In the genomic region with DNA sequence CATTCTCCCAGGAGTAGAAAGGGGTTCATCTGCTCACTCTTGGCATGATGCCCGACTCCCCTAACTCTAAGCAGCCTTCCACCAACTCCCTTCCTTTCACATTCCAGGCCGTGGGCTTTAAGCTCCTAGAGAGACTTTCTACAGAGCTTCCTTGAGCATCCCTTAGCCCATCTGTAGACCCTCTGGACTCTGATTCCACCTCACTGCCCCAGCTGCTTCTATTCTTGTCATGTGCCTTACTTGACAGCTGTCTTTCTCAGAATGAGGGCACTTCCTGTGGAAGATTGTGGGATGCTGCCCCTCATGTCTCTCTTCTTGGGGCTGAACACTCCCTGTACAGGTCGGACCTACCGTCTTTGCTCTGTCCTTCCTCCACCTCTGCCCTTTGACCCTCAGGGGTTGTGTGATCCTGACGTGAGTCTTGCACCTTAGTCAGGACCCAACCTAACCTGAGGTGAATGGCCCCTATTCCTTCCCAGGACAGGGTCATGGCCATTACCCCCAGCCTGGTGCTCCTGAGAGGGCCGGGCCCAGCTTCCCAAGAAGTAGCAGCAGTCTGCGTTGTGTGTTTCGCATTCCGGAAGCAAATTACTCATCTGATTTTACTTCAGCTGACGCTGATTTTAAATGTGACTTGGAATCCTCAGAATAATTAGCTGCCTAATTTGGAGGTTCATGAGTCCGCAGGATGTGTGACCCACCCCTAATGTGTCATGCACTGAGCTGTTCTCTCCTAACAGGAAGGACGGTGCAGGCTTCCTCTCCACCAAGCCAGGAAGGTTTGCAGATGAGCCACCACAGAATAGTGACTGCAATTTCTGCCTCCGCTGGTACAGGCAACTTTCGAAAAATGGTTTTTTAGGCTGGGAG, we compare ENCODE assay signal across 8 cellular contexts. TPM values are rescaled to one million over a fixed set of nuclear protein-coding genes. Genes with fewer than 3 reads are reported as not detected.
DNase-seq lines count a peak whose midpoint lies in the region; TF ChIP-seq lines count a peak whose summit lies in the region.

No MANE protein-coding gene starts in this region.

- WGBS in smooth muscle cell (ENCODE audit: low lambda C conversion rate): 64% methylated on average over 14 of the region's 14 CpGs

- peak overlapping the region; percentile 64 for H3K27ac ChIP-seq in effector memory CD4-positive, alpha-beta T cell (ENCODE audit: insufficient read depth, low read length, poor library complexity, severe bottlenecking)
- peak overlapping the region; percentile 62 for H3K27ac ChIP-seq in smooth muscle cell (ENCODE audit: low read depth)

- no peaks in the 10 kb centered on the region for H3K27me3 ChIP-seq in effector memory CD4-positive, alpha-beta T cell (replicated peaks; ENCODE audit: control insufficient read depth, insufficient read depth, low read length, poor library complexity, severe bottlenecking)
- no peaks in the 10 kb centered on the region for H3K27me3 ChIP-seq in smooth muscle cell (ENCODE audit: low read depth)

- H3K9me3 ChIP-seq in effector memory CD4-positive, alpha-beta T cell (ENCODE audit: control insufficient read depth, low read length): no peaks in the 10 kb centered on the region
- H3K9me3 ChIP-seq in smooth muscle cell (replicated peaks; ENCODE audit: low read depth): no peaks in the 10 kb centered on the region

- peak overlapping the region; percentile 27 for H3K4me2 ChIP-seq in smooth muscle cell

- peaks cover 58% of the 10 kb centered on the region for H3K4me1 ChIP-seq in effector memory CD4-positive, alpha-beta T cell (ENCODE audit: control insufficient read depth, insufficient read depth, low read length, poor library complexity, severe bottlenecking)
- H3K4me1 ChIP-seq in smooth muscle cell (ENCODE audit: low read depth): no peaks in the 10 kb centered on the region

- POLR2A ChIA-PET in GM10248 (lab: Yijun Ruan, JAX): no interaction called here

- TF ChIP-seq CTCF in smooth muscle cell (IDR thresholded peaks at IDR 0.05; ENCODE audit: borderline replicate concordance, insufficient read depth, poor library complexity, severe bottlenecking): no peak
- TF ChIP-seq CTCF in GM10248 (IDR thresholded peaks at IDR 0.05; ENCODE audit: control extremely low read depth, extremely low read depth, low read depth, missing control alignments): no peak

- peak; percentile 99 for DNase-seq in HCEC 1CT
- peak; percentile 41 for DNase-seq in activated CD4-positive, alpha-beta T cell treated with anti-CD3 and anti-CD28 coated beads for 1 hour
- DNase-seq in effector memory CD4-positive, alpha-beta T cell: peak; percentile 20 to 61 (median 34)
- no peak for DNase-seq in smooth muscle cell (lab: John Stamatoyannopoulos, UW; ENCODE audit: unreplicated experiment)
- no peak for DNase-seq in NCI-H1105 (lab: John Stamatoyannopoulos, UW)
- DNase-seq in NCI-H1092 treated with DMSO at 0.1 percent for 48 hours (lab: John Stamatoyannopoulos, UW): no peak
- no peak for DNase-seq in GM10248 (ENCODE audit: extremely low spot score)
- DNase-seq in ACHN: no peak

- no peak overlapping the region for H3K9ac ChIP-seq in smooth muscle cell (ENCODE audit: low read depth)

- CTCF ChIA-PET in GM10248 (lab: Yijun Ruan, JAX): interaction anchor here (1.2 to 3.0 kb wide), 4 partner anchors 12 to 138 kb away, joined by 3 to 17 read pairs (median 3); no protein-coding TSS in a partner anchor

- no peaks in the 10 kb centered on the region for H3K36me3 ChIP-seq in effector memory CD4-positive, alpha-beta T cell (ENCODE audit: control insufficient read depth, insufficient read depth, low read length)
- H3K36me3 ChIP-seq in smooth muscle cell (ENCODE audit: low read depth): no peaks in the 10 kb centered on the region

- H3F3A ChIP-seq in smooth muscle cell (ENCODE audit: low read depth): peaks cover 6% of the 10 kb centered on the region

- in situ Hi-C loops in ACHN (cut with HindIII; ENCODE audit: low pct_ligation_motif_present, low pct_unique_long_range_greater_than_20kb, low sequenced_read_pairs): no loop called here

- H2AFZ ChIP-seq in smooth muscle cell (ENCODE audit: low read depth): no peak overlapping the region

- H3K79me2 ChIP-seq in smooth muscle cell (ENCODE audit: low read depth): no peaks in the 10 kb centered on the region

- H4K20me1 ChIP-seq in smooth muscle cell (ENCODE audit: low read depth): no peaks in the 10 kb centered on the region

- no peak overlapping the region for H3K4me3 ChIP-seq in effector memory CD4-positive, alpha-beta T cell (ENCODE audit: insufficient read depth, low read depth, low read length, poor library complexity, severe bottlenecking)
- H3K4me3 ChIP-seq in smooth muscle cell: no peak overlapping the region

RNA-seq across cellular contexts. Expression of a gene that starts 2.7 kb away (rescaled TPM):
- 38.5 and 55.6 TPM in 2 replicates for total RNA-seq in smooth muscle cell
- 7.8 and 31.2 TPM in 2 replicates for polyA plus RNA-seq in smooth muscle cell

RNA-seq across cellular contexts. Expression of a gene that starts 30.7 kb away (rescaled TPM):
- 2.2 and 5.2 TPM in 2 replicates for total RNA-seq in smooth muscle cell
- 1.00 and 1.3 TPM in 2 replicates for polyA plus RNA-seq in smooth muscle cell

RNA-seq across cellular contexts. Expression of a gene that starts 47.4 kb away (rescaled TPM):
- total RNA-seq in smooth muscle cell: not detected in 2 replicates
- not detected in 2 replicates for polyA plus RNA-seq in smooth muscle cell

Comparison
In these comparisons a context has a peak if more than half of its experiments do, and no peak if none do; other contexts are left out.
1. DNase-seq: peak in HCEC 1CT (single experiment), activated CD4-positive, alpha-beta T cell treated with anti-CD3 and anti-CD28 coated beads for 1 hour (single experiment) and effector memory CD4-positive, alpha-beta T cell (3 of 3); none in smooth muscle cell (single experiment), NCI-H1105 (single experiment), NCI-H1092 treated with DMSO at 0.1 percent for 48 hours (single experiment), GM10248 (single experiment) and ACHN (single experiment).